1 cellular context compared by ENCODE assay signal in the genomic region with DNA sequence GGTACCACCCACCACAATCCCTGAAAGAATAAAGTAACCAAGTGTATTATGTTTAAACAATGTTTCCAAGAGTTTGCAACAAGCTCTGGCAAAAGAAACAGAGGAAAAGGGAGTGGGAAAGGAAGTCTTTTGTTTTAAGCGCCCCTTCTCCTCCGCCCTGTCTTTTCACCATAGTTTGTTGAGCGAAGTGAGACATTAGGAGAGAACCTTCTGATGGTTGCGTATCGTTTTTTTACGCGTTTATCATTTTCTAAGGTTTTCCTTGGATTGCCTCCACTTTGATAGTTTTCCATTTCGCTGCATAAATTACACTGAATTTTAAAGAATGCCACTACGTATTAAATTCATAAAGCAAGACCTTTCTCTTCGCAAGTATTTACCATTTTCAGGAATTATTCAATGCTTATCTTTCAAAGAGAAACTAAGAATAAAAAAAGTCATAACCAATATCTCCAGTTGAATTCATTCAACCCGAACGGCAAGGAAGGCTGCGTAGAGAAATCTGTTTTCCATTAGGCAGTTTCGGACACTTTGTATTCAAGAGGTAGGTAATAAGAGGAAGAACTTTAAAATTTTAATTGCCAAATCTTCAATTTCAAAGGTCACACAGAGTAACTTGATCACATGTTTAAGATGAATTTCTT.
TF ChIP-seq lines count a peak whose summit lies in the region.

No MANE protein-coding gene starts in this region.

TF ChIP-seq in HepG2, 621 proteins besides CTCF, POLR2A, EP300 and RAD21 (continued from another document):
- no peak for TF ChIP-seq E2F1 (CRISPR knock-in tag; IDR thresholded peaks at IDR 0.05)
- TF ChIP-seq, protein P1, sequence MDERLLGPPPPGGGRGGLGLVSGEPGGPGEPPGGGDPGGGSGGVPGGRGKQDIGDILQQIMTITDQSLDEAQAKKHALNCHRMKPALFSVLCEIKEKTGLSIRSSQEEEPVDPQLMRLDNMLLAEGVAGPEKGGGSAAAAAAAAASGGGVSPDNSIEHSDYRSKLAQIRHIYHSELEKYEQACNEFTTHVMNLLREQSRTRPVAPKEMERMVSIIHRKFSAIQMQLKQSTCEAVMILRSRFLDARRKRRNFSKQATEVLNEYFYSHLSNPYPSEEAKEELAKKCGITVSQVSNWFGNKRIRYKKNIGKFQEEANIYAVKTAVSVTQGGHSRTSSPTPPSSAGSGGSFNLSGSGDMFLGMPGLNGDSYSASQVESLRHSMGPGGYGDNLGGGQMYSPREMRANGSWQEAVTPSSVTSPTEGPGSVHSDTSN (CRISPR knock-in tag; IDR thresholded peaks at IDR 0.05) = no peak
